Comparison of ENCODE assay signal across 2 cellular contexts in genomic region chr3:42819351-42819965, GRCh38.
TF ChIP-seq lines count a peak whose summit lies in the region.

No MANE protein-coding gene starts in this region.

TF ChIP-seq in HEK293T, 16 proteins besides CTCF, POLR2A, EP300 and RAD21:
- TF ChIP-seq SP1 (IDR thresholded peaks at IDR 0.05), result no peak
- no peak for TF ChIP-seq SUZ12 (IDR thresholded peaks at IDR 0.05)
- TF ChIP-seq LEF1 (IDR thresholded peaks at IDR 0.05; ENCODE audit: borderline replicate concordance), result no peak
- no peak for TF ChIP-seq HDGF (IDR thresholded peaks at IDR 0.05; ENCODE audit: borderline replicate concordance)
- TF ChIP-seq ARNT (IDR thresholded peaks at IDR 0.05), result no peak
- no peak for TF ChIP-seq ELF4 (IDR thresholded peaks at IDR 0.05)
- no peak for TF ChIP-seq BHLHE40 (IDR thresholded peaks at IDR 0.05; ENCODE audit: borderline replicate concordance)
- TF ChIP-seq PKNOX1 (IDR thresholded peaks at IDR 0.05), result no peak
- no peak for TF ChIP-seq NFRKB (IDR thresholded peaks at IDR 0.05)

TF ChIP-seq in H1, 55 proteins besides CTCF, POLR2A, EP300 and RAD21:
- TF ChIP-seq TAF7 (optimal IDR thresholded peaks at IDR 0.05; ENCODE audit: borderline replicate concordance, low read depth, low read length) (no peak), GABPA (IDR thresholded peaks at IDR 0.05; ENCODE audit: borderline replicate concordance, insufficient read depth, low read length) (no peak), NANOG (IDR thresholded peaks at IDR 0.05; ENCODE audit: insufficient read depth, low read depth, low read length, poor library complexity, severe bottlenecking) (no peak), SP1 (IDR thresholded peaks at IDR 0.05; ENCODE audit: low read depth, low read length) (no peak), ATF2 (IDR thresholded peaks at IDR 0.05; ENCODE audit: low read length) (no peak), KDM1A (IDR thresholded peaks at IDR 0.05; ENCODE audit: borderline replicate concordance, low read length) (no peak), RNF2 (IDR thresholded peaks at IDR 0.05; ENCODE audit: borderline replicate concordance, low read depth, low read length, missing control alignments, poor library complexity, severe bottlenecking) (no peak), RBBP5 (IDR thresholded peaks at IDR 0.05; ENCODE audit: borderline replicate concordance, low read depth, low read length) (no peak), HDAC6 (IDR thresholded peaks at IDR 0.05; ENCODE audit: low read depth, low read length) (no peak), MAFK (IDR thresholded peaks at IDR 0.05; ENCODE audit: low read depth, low read length) (no peak)
